ENCODE assay signal across 26 cellular contexts in the genomic region with DNA sequence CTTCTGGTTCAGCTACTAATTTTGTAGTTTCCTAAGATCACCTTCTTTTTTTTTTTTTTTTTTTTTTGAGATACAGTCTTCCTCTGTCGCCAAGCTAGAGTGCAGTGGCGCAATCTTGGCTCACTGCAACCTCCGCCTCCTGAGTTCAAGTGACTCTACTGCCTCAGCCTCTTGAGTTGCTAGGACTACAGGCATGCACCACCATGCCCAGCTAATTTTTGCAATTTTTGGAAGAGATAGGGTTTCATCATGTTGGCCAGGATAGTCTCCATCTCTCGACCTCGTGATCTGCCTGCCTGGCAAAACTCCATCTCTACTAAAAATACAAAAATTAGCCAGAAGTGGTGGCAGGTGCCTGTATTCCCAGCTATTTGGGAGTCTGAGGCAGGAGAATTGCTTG.
"Had no signal": no experiment of that assay in that cellular context is flagged by ENCODE, and none has a peak within 500 bp of the region (broad histone marks: within the 10 kb centered on the region; RNA-seq: fewer than 3 reads in every experiment).

No MANE protein-coding gene starts in this region.

- H3K9me3 ChIP-seq: esophagus squamous epithelium had no signal

- H3K4me1 Mint-ChIP-seq: activated T-helper 17 cell treated with anti-CD3 and anti-CD28 coated beads, Interleukin-2, amount 50 U/mL, for 72 hours; WTC11 had no signal

- H3K4me1 ChIP-seq: esophagus squamous epithelium had no signal

- H3K4me3 ChIP-seq: esophagus squamous epithelium had no signal

- H3K36me3 ChIP-seq: brain microvascular endothelial cell, esophagus squamous epithelium had no signal

- H3K27ac Mint-ChIP-seq: activated CD8-positive, alpha-beta T cell treated with anti-CD3 and anti-CD28 coated beads for 36 hours; activated naive CD8-positive, alpha-beta T cell; activated T-helper 17 cell treated with anti-CD3 and anti-CD28 coated beads, Interleukin-2, amount 50 U/mL, for 72 hours; WTC11 had no signal

- H3K9me3 Mint-ChIP-seq: activated CD8-positive, alpha-beta T cell treated with anti-CD3 and anti-CD28 coated beads for 36 hours; activated T-cell treated with anti-CD3 and anti-CD28 coated beads, Interleukin-2, amount 50 U/mL, for 4 hours; activated T-helper 17 cell treated with anti-CD3 and anti-CD28 coated beads, Interleukin-2, amount 50 U/mL, for 72 hours; WTC11 had no signal

- H3K4me3 Mint-ChIP-seq: activated CD8-positive, alpha-beta T cell treated with anti-CD3 and anti-CD28 coated beads for 36 hours; activated naive CD8-positive, alpha-beta T cell; activated T-cell treated with anti-CD3 and anti-CD28 coated beads, Interleukin-2, amount 50 U/mL, for 4 hours; activated T-helper 17 cell treated with anti-CD3 and anti-CD28 coated beads, Interleukin-2, amount 50 U/mL, for 72 hours; WTC11 had no signal

- H3K27ac ChIP-seq: brain microvascular endothelial cell, epithelial cell of prostate, esophagus squamous epithelium, VCaP had no signal

- H3K27me3 Mint-ChIP-seq: activated CD8-positive, alpha-beta T cell treated with anti-CD3 and anti-CD28 coated beads for 36 hours; activated naive CD8-positive, alpha-beta T cell; activated T-helper 17 cell treated with anti-CD3 and anti-CD28 coated beads, Interleukin-2, amount 50 U/mL, for 72 hours had no signal

- H3K27me3 ChIP-seq: brain microvascular endothelial cell, esophagus squamous epithelium had no signal

- DNase-seq: activated CD4-positive, alpha-beta T cell treated with anti-CD3 and anti-CD28 coated beads for 1 hour; activated CD4-positive, alpha-beta T cell treated with anti-CD3 and anti-CD28 coated beads for 4 hours; activated CD4-positive, alpha-beta T cell treated with anti-CD3 and anti-CD28 coated beads, Interleukin-2, amount 50 U/mL, for 1 hour; activated CD4-positive, alpha-beta T cell treated with anti-CD3 and anti-CD28 coated beads, Interleukin-2, amount 50 U/mL, for 48 hours; activated CD8-positive, alpha-beta memory T cell treated with anti-CD3 and anti-CD28 coated beads for 24 hours; activated CD8-positive, alpha-beta T cell treated with anti-CD3 and anti-CD28 coated beads for 36 hours; activated effector memory CD4-positive, alpha-beta T cell treated with Interleukin-2 at 50 U/mL for 16 hours; activated gamma-delta T cell treated with Interleukin-2 at 50 U/mL for 16 hours; activated naive CD4-positive, alpha-beta T cell treated with anti-CD3 and anti-CD28 coated beads, Interleukin-2, amount 50 U/mL, for 16 hours; activated naive CD4-positive, alpha-beta T cell treated with Interleukin-2 at 50 U/mL for 16 hours; activated T-cell treated with anti-CD3 and anti-CD28 coated beads, Interleukin-2, amount 50 U/mL, for 4 hours; amniotic stem cell; anterior cingulate cortex; brain microvascular endothelial cell; caudate nucleus; cortex of kidney; dermis blood vessel endothelial cell; effector CD4-positive, alpha-beta T cell; esophagus squamous epithelium; head of caudate nucleus; T-helper 2 cell had no signal

- H3K36me3 Mint-ChIP-seq: activated naive CD8-positive, alpha-beta T cell; WTC11 had no signal
